In the genomic region with DNA sequence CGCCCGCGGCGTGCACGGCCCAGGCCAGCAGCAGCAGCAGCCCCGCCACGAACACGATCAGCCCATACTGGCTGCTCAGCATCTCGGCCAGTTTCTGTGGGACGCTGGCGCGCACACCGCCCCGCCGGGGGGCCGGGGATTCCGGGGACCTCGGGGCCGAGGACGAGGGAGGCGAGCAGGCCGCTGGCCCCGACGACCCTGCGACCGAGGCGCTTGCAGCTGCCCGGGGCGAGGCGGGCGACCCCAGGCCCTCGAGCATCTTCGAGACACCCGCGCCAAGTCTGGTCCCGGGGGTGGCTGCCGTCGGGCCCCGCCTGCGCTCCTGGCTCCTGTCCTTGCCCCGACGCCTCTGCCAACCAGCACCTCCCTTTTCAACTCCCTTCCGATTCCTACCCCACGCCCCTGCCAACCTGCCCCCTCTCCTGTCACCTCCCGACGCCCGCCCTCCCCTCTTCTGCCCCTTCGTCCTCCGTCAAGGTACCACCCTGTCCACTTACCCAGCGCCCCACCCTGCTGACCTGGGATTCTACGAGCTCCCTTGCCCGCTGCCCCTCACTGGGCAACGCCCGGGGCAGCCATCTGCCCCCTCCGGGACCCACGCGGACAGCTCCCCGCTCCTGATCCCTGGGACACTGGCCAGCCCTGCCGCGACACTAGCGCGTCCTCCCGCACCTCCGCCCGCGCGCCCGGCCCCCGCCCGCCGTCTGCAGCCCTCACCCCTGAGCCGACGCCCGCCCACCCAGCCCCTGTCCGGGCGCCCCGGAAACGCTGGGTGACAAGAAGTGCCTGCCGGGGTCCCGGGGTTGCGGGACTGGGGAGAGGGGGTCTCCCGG, we compare ENCODE assay signal across 1 cellular context.
TF ChIP-seq lines count a peak whose summit lies in the region.

A gene with protein sequence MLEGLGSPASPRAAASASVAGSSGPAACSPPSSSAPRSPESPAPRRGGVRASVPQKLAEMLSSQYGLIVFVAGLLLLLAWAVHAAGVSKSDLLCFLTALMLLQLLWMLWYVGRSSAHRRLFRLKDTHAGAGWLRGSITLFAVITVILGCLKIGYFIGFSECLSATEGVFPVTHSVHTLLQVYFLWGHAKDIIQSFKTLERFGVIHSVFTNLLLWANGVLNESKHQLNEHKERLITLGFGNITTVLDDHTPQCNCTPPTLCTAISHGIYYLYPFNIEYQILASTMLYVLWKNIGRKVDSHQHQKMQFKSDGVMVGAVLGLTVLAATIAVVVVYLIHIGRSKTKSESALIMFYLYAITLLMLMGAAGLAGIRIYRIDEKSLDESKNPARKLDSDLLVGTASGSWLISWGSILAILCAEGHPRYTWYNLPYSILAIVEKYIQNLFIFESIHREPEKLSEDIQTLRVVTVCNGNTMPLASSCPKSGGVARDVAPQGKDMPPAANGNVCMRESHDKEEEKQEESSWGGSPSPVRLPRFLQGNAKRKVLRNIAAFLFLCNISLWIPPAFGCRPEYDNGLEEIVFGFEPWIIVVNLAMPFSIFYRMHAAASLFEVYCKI (minus strand): TSS at position 324 of the 833 bp plus-strand sequence. CDS start 65 bp downstream, at position 259.

TF ChIP-seq in GM23338, 12 proteins besides CTCF, POLR2A, EP300 and RAD21 (continued from another document):
- TF ChIP-seq, protein P1, sequence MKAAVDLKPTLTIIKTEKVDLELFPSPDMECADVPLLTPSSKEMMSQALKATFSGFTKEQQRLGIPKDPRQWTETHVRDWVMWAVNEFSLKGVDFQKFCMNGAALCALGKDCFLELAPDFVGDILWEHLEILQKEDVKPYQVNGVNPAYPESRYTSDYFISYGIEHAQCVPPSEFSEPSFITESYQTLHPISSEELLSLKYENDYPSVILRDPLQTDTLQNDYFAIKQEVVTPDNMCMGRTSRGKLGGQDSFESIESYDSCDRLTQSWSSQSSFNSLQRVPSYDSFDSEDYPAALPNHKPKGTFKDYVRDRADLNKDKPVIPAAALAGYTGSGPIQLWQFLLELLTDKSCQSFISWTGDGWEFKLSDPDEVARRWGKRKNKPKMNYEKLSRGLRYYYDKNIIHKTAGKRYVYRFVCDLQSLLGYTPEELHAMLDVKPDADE (IDR thresholded peaks at IDR 0.05), result no peak
- TF ChIP-seq STAT1 (IDR thresholded peaks at IDR 0.05; ENCODE audit: unreplicated experiment), result no peak
